1 cellular context compared by ENCODE assay signal in the genomic region with DNA sequence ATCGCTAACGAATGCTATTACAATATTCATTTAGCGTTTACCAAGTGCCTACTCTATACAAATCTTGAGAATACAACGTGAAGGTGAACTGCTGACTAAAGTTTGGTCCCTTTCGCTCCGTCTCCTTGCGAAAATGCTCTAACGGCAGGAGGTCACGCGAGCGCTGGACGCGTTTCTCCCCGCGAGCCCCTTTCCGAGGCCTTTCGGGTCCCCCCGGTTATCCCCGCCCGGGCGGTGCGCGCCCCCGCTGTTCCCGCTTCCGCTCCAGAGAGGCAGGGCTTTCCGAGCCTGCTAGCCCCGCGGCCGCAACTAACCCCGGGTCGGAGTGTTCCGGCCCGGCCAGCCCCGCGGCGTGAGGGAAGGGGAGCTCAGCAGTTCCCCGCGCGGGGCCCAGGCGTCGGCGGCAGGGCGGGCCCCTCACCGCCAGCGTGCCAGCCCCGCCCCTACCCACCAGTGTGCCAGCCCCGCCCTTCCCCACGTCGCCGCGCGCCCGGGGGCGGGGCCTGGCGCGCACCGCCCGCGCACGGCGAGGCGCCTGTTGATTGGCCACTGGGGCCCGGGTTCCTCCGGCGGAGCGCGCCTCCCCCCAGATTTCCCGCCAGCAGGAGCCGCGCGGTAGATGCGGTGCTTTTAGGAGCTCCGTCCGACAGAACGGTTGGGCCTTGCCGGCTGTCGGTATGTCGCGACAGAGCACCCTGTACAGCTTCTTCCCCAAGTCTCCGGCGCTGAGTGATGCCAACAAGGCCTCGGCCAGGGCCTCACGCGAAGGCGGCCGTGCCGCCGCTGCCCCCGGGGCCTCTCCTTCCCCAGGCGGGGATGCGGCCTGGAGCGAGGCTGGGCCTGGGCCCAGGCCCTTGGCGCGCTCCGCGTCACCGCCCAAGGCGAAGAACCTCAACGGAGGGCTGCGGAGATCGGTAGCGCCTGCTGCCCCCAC.
TF ChIP-seq lines count a peak whose summit lies in the region.

A gene with protein sequence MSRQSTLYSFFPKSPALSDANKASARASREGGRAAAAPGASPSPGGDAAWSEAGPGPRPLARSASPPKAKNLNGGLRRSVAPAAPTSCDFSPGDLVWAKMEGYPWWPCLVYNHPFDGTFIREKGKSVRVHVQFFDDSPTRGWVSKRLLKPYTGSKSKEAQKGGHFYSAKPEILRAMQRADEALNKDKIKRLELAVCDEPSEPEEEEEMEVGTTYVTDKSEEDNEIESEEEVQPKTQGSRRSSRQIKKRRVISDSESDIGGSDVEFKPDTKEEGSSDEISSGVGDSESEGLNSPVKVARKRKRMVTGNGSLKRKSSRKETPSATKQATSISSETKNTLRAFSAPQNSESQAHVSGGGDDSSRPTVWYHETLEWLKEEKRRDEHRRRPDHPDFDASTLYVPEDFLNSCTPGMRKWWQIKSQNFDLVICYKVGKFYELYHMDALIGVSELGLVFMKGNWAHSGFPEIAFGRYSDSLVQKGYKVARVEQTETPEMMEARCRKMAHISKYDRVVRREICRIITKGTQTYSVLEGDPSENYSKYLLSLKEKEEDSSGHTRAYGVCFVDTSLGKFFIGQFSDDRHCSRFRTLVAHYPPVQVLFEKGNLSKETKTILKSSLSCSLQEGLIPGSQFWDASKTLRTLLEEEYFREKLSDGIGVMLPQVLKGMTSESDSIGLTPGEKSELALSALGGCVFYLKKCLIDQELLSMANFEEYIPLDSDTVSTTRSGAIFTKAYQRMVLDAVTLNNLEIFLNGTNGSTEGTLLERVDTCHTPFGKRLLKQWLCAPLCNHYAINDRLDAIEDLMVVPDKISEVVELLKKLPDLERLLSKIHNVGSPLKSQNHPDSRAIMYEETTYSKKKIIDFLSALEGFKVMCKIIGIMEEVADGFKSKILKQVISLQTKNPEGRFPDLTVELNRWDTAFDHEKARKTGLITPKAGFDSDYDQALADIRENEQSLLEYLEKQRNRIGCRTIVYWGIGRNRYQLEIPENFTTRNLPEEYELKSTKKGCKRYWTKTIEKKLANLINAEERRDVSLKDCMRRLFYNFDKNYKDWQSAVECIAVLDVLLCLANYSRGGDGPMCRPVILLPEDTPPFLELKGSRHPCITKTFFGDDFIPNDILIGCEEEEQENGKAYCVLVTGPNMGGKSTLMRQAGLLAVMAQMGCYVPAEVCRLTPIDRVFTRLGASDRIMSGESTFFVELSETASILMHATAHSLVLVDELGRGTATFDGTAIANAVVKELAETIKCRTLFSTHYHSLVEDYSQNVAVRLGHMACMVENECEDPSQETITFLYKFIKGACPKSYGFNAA (N-terminal part only) (plus strand): TSS at position 589 of the 934 bp plus-strand sequence. CDS start 89 bp downstream, at position 678.

TF ChIP-seq in HepG2, 621 proteins besides CTCF, POLR2A, EP300 and RAD21 (continued from another document and continues in another):
- TF ChIP-seq, protein P1, sequence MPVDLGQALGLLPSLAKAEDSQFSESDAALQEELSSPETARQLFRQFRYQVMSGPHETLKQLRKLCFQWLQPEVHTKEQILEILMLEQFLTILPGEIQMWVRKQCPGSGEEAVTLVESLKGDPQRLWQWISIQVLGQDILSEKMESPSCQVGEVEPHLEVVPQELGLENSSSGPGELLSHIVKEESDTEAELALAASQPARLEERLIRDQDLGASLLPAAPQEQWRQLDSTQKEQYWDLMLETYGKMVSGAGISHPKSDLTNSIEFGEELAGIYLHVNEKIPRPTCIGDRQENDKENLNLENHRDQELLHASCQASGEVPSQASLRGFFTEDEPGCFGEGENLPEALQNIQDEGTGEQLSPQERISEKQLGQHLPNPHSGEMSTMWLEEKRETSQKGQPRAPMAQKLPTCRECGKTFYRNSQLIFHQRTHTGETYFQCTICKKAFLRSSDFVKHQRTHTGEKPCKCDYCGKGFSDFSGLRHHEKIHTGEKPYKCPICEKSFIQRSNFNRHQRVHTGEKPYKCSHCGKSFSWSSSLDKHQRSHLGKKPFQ (CRISPR knock-in tag; IDR thresholded peaks at IDR 0.05; ENCODE audit: insufficient replicate concordance), result peak; percentile 66
- peak in 1 of 2 experiments; percentile 22; a peak in 1 of 4 replicates for TF ChIP-seq REST (IDR thresholded peaks at IDR 0.05; ENCODE audit: borderline replicate concordance in 1 of 2, low read depth in 1 of 2, low read length in 2 of 2)
- TF ChIP-seq, protein P2, sequence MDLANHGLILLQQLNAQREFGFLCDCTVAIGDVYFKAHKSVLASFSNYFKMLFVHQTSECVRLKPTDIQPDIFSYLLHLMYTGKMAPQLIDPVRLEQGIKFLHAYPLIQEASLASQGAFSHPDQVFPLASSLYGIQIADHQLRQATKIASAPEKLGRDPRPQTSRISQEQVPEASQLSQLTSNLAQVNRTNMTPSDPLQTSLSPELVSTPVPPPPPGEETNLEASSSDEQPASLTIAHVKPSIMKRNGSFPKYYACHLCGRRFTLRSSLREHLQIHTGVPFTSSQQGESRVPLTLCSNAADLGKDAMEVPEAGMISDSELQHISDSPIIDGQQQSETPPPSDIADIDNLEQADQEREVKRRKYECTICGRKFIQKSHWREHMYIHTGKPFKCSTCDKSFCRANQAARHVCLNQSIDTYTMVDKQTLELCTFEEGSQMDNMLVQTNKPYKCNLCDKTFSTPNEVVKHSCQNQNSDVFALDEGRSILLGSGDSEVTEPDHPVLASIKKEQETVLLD (CRISPR knock-in tag; IDR thresholded peaks at IDR 0.05; ENCODE audit: low read depth), result peak; percentile 72; the same call in 1 of the 2 replicates
- TF ChIP-seq ZFY (CRISPR knock-in tag; IDR thresholded peaks at IDR 0.05), result peak; percentile 99
- TF ChIP-seq, protein P3, sequence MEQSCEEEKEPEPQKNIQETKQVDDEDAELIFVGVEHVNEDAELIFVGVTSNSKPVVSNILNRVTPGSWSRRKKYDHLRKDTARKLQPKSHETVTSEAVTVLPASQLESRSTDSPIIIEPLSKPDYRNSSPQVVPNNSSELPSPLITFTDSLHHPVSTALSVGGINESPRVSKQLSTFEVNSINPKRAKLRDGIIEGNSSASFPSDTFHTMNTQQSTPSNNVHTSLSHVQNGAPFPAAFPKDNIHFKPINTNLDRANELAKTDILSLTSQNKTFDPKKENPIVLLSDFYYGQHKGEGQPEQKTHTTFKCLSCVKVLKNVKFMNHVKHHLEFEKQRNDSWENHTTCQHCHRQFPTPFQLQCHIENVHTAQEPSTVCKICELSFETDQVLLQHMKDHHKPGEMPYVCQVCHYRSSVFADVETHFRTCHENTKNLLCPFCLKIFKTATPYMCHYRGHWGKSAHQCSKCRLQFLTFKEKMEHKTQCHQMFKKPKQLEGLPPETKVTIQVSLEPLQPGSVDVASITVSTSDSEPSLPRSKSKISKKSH (CRISPR knock-in tag; IDR thresholded peaks at IDR 0.05; ENCODE audit: borderline replicate concordance), result peak; percentile 68; the same call in 1 of the 2 replicates
- TF ChIP-seq ZNF550 (CRISPR knock-in tag; IDR thresholded peaks at IDR 0.05; ENCODE audit: borderline replicate concordance), result peak; percentile 96
- peak; percentile 24; the same call in 1 of the 2 replicates for TF ChIP-seq PPARG (CRISPR knock-in tag; conservative IDR thresholded peaks at IDR 0.05)
- peak; percentile 99 for TF ChIP-seq KDM5B (CRISPR knock-in tag; IDR thresholded peaks at IDR 0.05; ENCODE audit: borderline replicate concordance)
- TF ChIP-seq ATAD3A (CRISPR knock-in tag; IDR thresholded peaks at IDR 0.05), result peak; percentile 91
- TF ChIP-seq SATB2 (CRISPR knock-in tag; IDR thresholded peaks at IDR 0.05), result 0 out of 2 replicates have a peak, but pooled peaks have one; percentile 94
- TF ChIP-seq MTA1 (CRISPR knock-in tag; IDR thresholded peaks at IDR 0.05; ENCODE audit: borderline replicate concordance), result peak; percentile 49; the same call in 1 of the 2 replicates
- TF ChIP-seq REPIN1 (CRISPR knock-in tag; IDR thresholded peaks at IDR 0.05; ENCODE audit: borderline replicate concordance, low read depth), result peak; percentile 85
- TF ChIP-seq MYC (CRISPR knock-in tag; IDR thresholded peaks at IDR 0.05; ENCODE audit: borderline replicate concordance), result peak; percentile 74
- TF ChIP-seq ZFP41 (CRISPR knock-in tag; IDR thresholded peaks at IDR 0.05; ENCODE audit: borderline replicate concordance), result peak; percentile 94; the same call in 1 of the 2 replicates
- TF ChIP-seq NR2F1 (CRISPR knock-in tag; IDR thresholded peaks at IDR 0.05), result no peak; a peak in 1 of 4 replicates
- no peak for TF ChIP-seq PCBP1 (IDR thresholded peaks at IDR 0.05; ENCODE audit: borderline replicate concordance, low read depth, low read length)
- TF ChIP-seq BCL3 (CRISPR knock-in tag; IDR thresholded peaks at IDR 0.05), result peak; percentile 89
- no peak for TF ChIP-seq CHD4 (IDR thresholded peaks at IDR 0.05; ENCODE audit: borderline replicate concordance, low read length)
- no peak for TF ChIP-seq SOX5 (CRISPR knock-in tag; IDR thresholded peaks at IDR 0.05; ENCODE audit: borderline replicate concordance)
- TF ChIP-seq ZMAT3 (CRISPR knock-in tag; conservative IDR thresholded peaks at IDR 0.05), result peak; percentile 96
- TF ChIP-seq ZSCAN5A (CRISPR knock-in tag; IDR thresholded peaks at IDR 0.05; ENCODE audit: borderline replicate concordance), result peak; percentile 80
- peak; percentile 80 for TF ChIP-seq SRSF1 (optimal IDR thresholded peaks at IDR 0.05; ENCODE audit: low read depth, low read length)
- 0 out of 2 replicates have a peak, but pooled peaks have one; percentile 37 for TF ChIP-seq FOXM1 (CRISPR knock-in tag; IDR thresholded peaks at IDR 0.05)
- TF ChIP-seq TRAFD1 (CRISPR knock-in tag; IDR thresholded peaks at IDR 0.05; ENCODE audit: borderline replicate concordance), result no peak
- TF ChIP-seq ZNF350 (CRISPR knock-in tag; IDR thresholded peaks at IDR 0.05; ENCODE audit: borderline replicate concordance, low read depth), result peak; percentile 78
- TF ChIP-seq FOXP1 (IDR thresholded peaks at IDR 0.05), result no peak
- TF ChIP-seq FOXP1 (CRISPR knock-in tag; IDR thresholded peaks at IDR 0.05), result no peak; the same call in 1 of the 2 replicates
- peak; percentile 75 for TF ChIP-seq THAP11 (CRISPR knock-in tag; IDR thresholded peaks at IDR 0.05)
- TF ChIP-seq EEA1 (CRISPR knock-in tag; IDR thresholded peaks at IDR 0.05; ENCODE audit: borderline replicate concordance), result peak; percentile 91; the same call in 1 of the 2 replicates
- 0 out of 2 replicates have a peak, but pooled peaks have one; percentile 16 for TF ChIP-seq KDM3A (CRISPR knock-in tag; IDR thresholded peaks at IDR 0.05; ENCODE audit: low read depth)
- peak; percentile 80; the same call in 1 of the 2 replicates for TF ChIP-seq XBP1 (CRISPR knock-in tag; IDR thresholded peaks at IDR 0.05)
- TF ChIP-seq HNRNPLL (IDR thresholded peaks at IDR 0.05; ENCODE audit: low read depth, low read length, poor library complexity, severe bottlenecking), result peak; percentile 85
